8 cellular contexts compared by ENCODE assay signal in the genomic region with DNA sequence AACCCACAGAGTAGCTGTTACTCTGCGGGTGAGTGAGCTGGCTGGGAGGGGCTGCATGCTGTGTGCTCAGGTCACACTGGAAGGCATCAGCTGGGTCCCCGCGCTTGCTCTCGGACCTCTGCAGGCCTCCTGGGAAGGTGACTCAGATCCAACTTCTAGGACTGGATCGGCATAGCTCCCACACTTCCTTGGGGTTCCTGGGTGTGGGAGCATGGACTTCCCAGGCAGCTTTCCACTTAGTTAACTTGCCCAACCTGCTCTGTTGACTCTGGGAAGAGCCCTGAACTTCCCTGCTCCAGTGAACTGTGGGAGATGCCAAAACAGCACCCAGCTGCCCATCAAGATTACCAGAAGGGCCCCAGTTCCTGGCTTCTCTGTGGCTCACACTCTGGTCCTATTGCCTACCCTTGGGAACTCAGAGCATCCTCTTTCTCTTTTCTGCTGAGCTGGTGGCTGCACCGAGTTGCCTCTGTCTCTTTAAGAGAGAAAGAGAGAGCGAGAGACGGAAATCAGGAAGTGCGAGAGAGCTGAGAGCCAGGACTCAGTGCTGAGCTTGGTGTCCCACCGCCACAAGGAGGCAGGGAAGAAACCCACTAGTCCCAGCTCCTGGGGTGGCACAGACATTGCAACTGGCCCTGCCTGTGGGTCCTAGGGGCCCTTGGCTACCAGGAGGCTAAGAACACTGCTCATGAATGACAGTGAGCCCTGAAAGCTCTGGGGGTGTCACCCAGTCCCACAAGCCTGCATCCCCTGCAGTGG.
A peak's percentile ranks its signal among the peaks of the same experiment; 100 is the strongest.
DNase-seq lines count a peak whose midpoint lies in the region; ATAC-seq lines count a peak whose summit lies in the region.

A gene (plus strand): TSS at position 544 of the 759 bp plus-strand sequence. CDS start 2,752 bp downstream, outside the sequence.

- peaks cover 36% of the 10 kb centered on the region for H3K36me3 Mint-ChIP-seq in T-helper 1 cell treated with Interleukin-12 subunit alpha and Interleukin-12 subunit beta and Interleukin-4 antibody, amounts not matched to agents 30 μg/mL and 1 μg/mL, for 36 hours (ENCODE audit: low read depth)

- H3K27ac Mint-ChIP-seq in T-helper 1 cell treated with Interleukin-12 subunit alpha and Interleukin-12 subunit beta and Interleukin-4 antibody, amounts not matched to agents 30 μg/mL and 1 μg/mL, for 36 hours = peak within 1 kb of the TSS; percentile 94

- H3K4me3 Mint-ChIP-seq in T-helper 1 cell treated with Interleukin-12 subunit alpha and Interleukin-12 subunit beta and Interleukin-4 antibody, amounts not matched to agents 30 μg/mL and 1 μg/mL, for 36 hours = peak within 1 kb of the TSS; percentile 98

- peak within 1 kb of the TSS; percentile 17 to 93 (median 82) for H3K27ac ChIP-seq in skin epidermis

- H3K9me3 Mint-ChIP-seq in T-helper 1 cell treated with Interleukin-12 subunit alpha and Interleukin-12 subunit beta and Interleukin-4 antibody, amounts not matched to agents 30 μg/mL and 1 μg/mL, for 36 hours = no peaks in the 10 kb centered on the region

- DNase-seq in ELR (ENCODE audit: low read depth) = peak; percentile 84
- DNase-seq in HuH-7 (ENCODE audit: low spot score) = peak; percentile 82
- peak; percentile 85 to 94 for DNase-seq in T47D (ENCODE audit: low read depth in 1 of 2, low spot score in 1 of 2)
- peak; percentile 87 for DNase-seq in iPS-NIHi11 (ENCODE audit: low spot score)
- no peak for DNase-seq in COR-L47 (lab: John Stamatoyannopoulos, UW)

- no peaks in the 10 kb centered on the region for H3K27me3 Mint-ChIP-seq in T-helper 1 cell treated with Interleukin-12 subunit alpha and Interleukin-12 subunit beta and Interleukin-4 antibody, amounts not matched to agents 30 μg/mL and 1 μg/mL, for 36 hours (ENCODE audit: low read depth)

- H3K4me3 ChIP-seq in skin epidermis = peak within 1 kb of the TSS; percentile 42 to 72 (median 61)

- H3K4me1 Mint-ChIP-seq in T-helper 1 cell treated with Interleukin-12 subunit alpha and Interleukin-12 subunit beta and Interleukin-4 antibody, amounts not matched to agents 30 μg/mL and 1 μg/mL, for 36 hours (ENCODE audit: low read depth) = peaks cover 80% of the 10 kb centered on the region

- peak; percentile 53 for ATAC-seq in GM21390 (IDR thresholded peaks at IDR 0.05; ENCODE audit: unreplicated experiment)

- in situ Hi-C loops in T47D (cut with HindIII; ENCODE audit: low pct_unique_long_range_greater_than_20kb, low sequenced_read_pairs) = no loop called here
